8 cellular contexts compared by ENCODE assay signal in the genomic region with DNA sequence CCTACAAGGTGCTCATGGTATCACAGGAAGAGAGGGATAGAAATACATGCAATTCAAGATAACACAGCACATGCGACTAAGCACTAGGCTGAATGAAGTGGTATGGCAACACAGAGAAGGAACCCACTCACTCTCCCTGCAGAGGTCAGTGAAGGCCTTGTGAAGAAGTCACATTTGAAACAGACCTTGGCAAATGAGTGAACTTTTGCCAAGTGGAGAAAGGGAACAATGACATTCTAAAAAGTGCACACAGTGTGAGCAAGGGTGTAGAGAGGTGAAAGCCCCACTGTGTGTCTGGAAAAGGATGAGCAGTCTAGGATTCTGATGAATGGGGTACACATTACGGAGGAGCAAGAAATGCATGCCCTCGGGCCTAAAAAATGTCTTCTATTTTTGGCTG. TPM values are rescaled to one million over a fixed set of nuclear protein-coding genes. Genes with fewer than 3 reads are reported as not detected.
A peak's percentile ranks its signal among the peaks of the same experiment; 100 is the strongest.
DNase-seq lines count a peak whose midpoint lies in the region; ATAC-seq and TF ChIP-seq lines count a peak whose summit lies in the region.

No MANE protein-coding gene starts in this region.

- DNase-seq in activated T-cell treated with anti-CD3 and anti-CD28 coated beads, Interleukin-2, amount 50 U/mL, for 4 hours = no peak
- DNase-seq in activated T-cell treated with anti-CD3 and anti-CD28 coated beads, Interleukin-2, amount 50 U/mL, for 48 hours = no peak
- DNase-seq in endodermal cell (no peak), ovary (no peak), mesothelial cell of epicardium (ENCODE audit: low spot score in 2 of 2, unreplicated experiment in 2 of 2) (no peak), NCI-H2029 treated with DMSO at 0.1 percent for 48 hours (lab: John Stamatoyannopoulos, UW) (no peak)

- no peak for TF ChIP-seq EP300 in ovary (IDR thresholded peaks at IDR 0.05)

- H4K20me1 ChIP-seq in OCI-LY3 (ENCODE audit: insufficient read depth, low read length) = no peaks in the 10 kb centered on the region

- H3K27ac Mint-ChIP-seq in endodermal cell (peak overlapping the region; percentile 52), mesothelial cell of epicardium (no peak overlapping the region)

- H3K4me3 ChIP-seq in OCI-LY3 (ENCODE audit: low read length) (no peak overlapping the region), endodermal cell (ENCODE audit: low read length) (no peak overlapping the region), ovary (no peak overlapping the region)

- 67 to 90% methylated on average over 3 of the region's 3 CpGs for WGBS in endodermal cell (ENCODE audit: insufficient coverage in 1 of 2, insufficient read length in 1 of 2), 2 experiments
- 70 to 83% (median 78%) methylated on average over 3 of the region's 3 CpGs for WGBS in ovary, 3 donors

- no peaks in the 10 kb centered on the region for H3K79me2 ChIP-seq in OCI-LY3 (ENCODE audit: low read length)

- intact Hi-C loops in ovary (cut with DNase I) = no loop called here

- peak overlapping the region; percentile 63 for H3K4me3 Mint-ChIP-seq in activated T-cell treated with anti-CD3 and anti-CD28 coated beads, Interleukin-2, amount 50 U/mL, for 4 hours
- no peak overlapping the region for H3K4me3 Mint-ChIP-seq in endodermal cell
- H3K4me3 Mint-ChIP-seq in mesothelial cell of epicardium = no peak overlapping the region

- TF ChIP-seq POLR2A in ovary (IDR thresholded peaks at IDR 0.05) = no peak

- peaks cover 3% of the 10 kb centered on the region for H3K36me3 Mint-ChIP-seq in activated T-cell treated with anti-CD3 and anti-CD28 coated beads, Interleukin-2, amount 50 U/mL, for 4 hours (ENCODE audit: insufficient read depth)
- H3K36me3 Mint-ChIP-seq in endodermal cell (ENCODE audit: low read depth) = peaks cover 21% of the 10 kb centered on the region
- H3K36me3 Mint-ChIP-seq in mesothelial cell of epicardium = no peaks in the 10 kb centered on the region

- TF ChIP-seq CTCF in OCI-LY3 (IDR thresholded peaks at IDR 0.05; ENCODE audit: low read depth, low read length) (peak; percentile 19), endodermal cell (conservative IDR thresholded peaks at IDR 0.05) (peak; percentile 58), ovary (IDR thresholded peaks at IDR 0.05) (no peak), mesothelial cell of epicardium (IDR thresholded peaks at IDR 0.05; ENCODE audit: unreplicated experiment) (no peak)

- H3K9me3 Mint-ChIP-seq in activated T-cell treated with anti-CD3 and anti-CD28 coated beads, Interleukin-2, amount 50 U/mL, for 4 hours = no peaks in the 10 kb centered on the region
- H3K9me3 Mint-ChIP-seq in endodermal cell (no peaks in the 10 kb centered on the region), mesothelial cell of epicardium (no peaks in the 10 kb centered on the region)

- H3K27ac ChIP-seq in OCI-LY3 (ENCODE audit: low read length) (no peak overlapping the region), endodermal cell (ENCODE audit: low read depth, low read length) (no peak overlapping the region), ovary (peak overlapping the region; percentile 4 to 76)

- ATAC-seq in activated T-cell treated with anti-CD3 and anti-CD28 coated beads, Interleukin-2, amount 50 U/mL, for 4 hours = peak; percentile 42 to 46
- no peak for ATAC-seq in HG03521 (IDR thresholded peaks at IDR 0.05; ENCODE audit: unreplicated experiment)

- H3K27me3 ChIP-seq in OCI-LY3 (ENCODE audit: low read depth, low read length) (peaks cover 23% of the 10 kb centered on the region), endodermal cell (ENCODE audit: control insufficient read depth, insufficient read depth, low read length, poor library complexity, severe bottlenecking) (no peaks in the 10 kb centered on the region), ovary (no peaks in the 10 kb centered on the region)

- H3K9ac ChIP-seq in OCI-LY3 (ENCODE audit: low read length) = no peak overlapping the region
- no peak overlapping the region for H3K9ac ChIP-seq in endodermal cell (ENCODE audit: extremely low read depth, low read length, poor library complexity, severe bottlenecking)

- H3K36me3 ChIP-seq in OCI-LY3 (replicated peaks; ENCODE audit: low read depth, low read length) = no peaks in the 10 kb centered on the region
- peaks cover 65% of the 10 kb centered on the region for H3K36me3 ChIP-seq in endodermal cell (ENCODE audit: control insufficient read depth, insufficient read depth, low read length)
- H3K36me3 ChIP-seq in ovary = no peaks in the 10 kb centered on the region

- H3K4me2 ChIP-seq in OCI-LY3 (ENCODE audit: low read length) = no peak overlapping the region

- H3K9me3 ChIP-seq in OCI-LY3 (ENCODE audit: insufficient read depth, low read length) = no peaks in the 10 kb centered on the region
- H3K9me3 ChIP-seq in endodermal cell (ENCODE audit: control insufficient read depth, low read length) = no peaks in the 10 kb centered on the region
- no peaks in the 10 kb centered on the region for H3K9me3 ChIP-seq in ovary

- H2AFZ ChIP-seq in OCI-LY3 (ENCODE audit: low read depth, low read length) = no peak overlapping the region

- H3K4me1 Mint-ChIP-seq in activated T-cell treated with anti-CD3 and anti-CD28 coated beads, Interleukin-2, amount 50 U/mL, for 4 hours (ENCODE audit: low read depth) = peaks cover 78% of the 10 kb centered on the region
- H3K4me1 Mint-ChIP-seq in endodermal cell (peaks cover 65% of the 10 kb centered on the region), mesothelial cell of epicardium (peaks cover 37% of the 10 kb centered on the region)

- no peaks in the 10 kb centered on the region for H3K27me3 Mint-ChIP-seq in activated T-cell treated with anti-CD3 and anti-CD28 coated beads, Interleukin-2, amount 50 U/mL, for 4 hours (ENCODE audit: low read depth)
- H3K27me3 Mint-ChIP-seq in endodermal cell (ENCODE audit: insufficient read depth) (no peaks in the 10 kb centered on the region), mesothelial cell of epicardium (ENCODE audit: low read depth) (no peaks in the 10 kb centered on the region)

- H3K4me1 ChIP-seq in OCI-LY3 (ENCODE audit: low read length) (no peaks in the 10 kb centered on the region), endodermal cell (ENCODE audit: control insufficient read depth, insufficient read depth, low read length) (peaks cover 21% of the 10 kb centered on the region), ovary (ENCODE audit: insufficient read depth) (peaks cover 23% of the 10 kb centered on the region)

RNA-seq across cellular contexts. Expression of gene KLF7, which starts 23.3 kb away (rescaled TPM):
- 10 to 100 TPM in 2 of 3 donors, 1 to 10 TPM in 1; 5.9 to 14.3 (median 13.4) TPM for total RNA-seq in activated T-cell treated with anti-CD3 and anti-CD28 coated beads, Interleukin-2, amount 50 U/mL, for 4 hours
- total RNA-seq in endodermal cell (10 to 100 TPM; 27.4 to 27.8 TPM), ovary (10 to 100 TPM; 14.4 to 68.1 (median 37.1) TPM), mesothelial cell of epicardium (16.2 to 17.8 TPM (median 16.9 TPM) in 3 replicates)
- polyA plus RNA-seq in endodermal cell (2013, experiment 1 of 2) = 23.3 TPM
- 22.4 TPM for polyA plus RNA-seq in endodermal cell (2013, experiment 2 of 2)
- polyA plus RNA-seq in ovary = 10 to 100 TPM in 1 of 2 donors, 1 to 10 TPM in 1; 9.5 to 31.2 TPM

Comparison
In these comparisons a context has a peak if more than half of its experiments do, and no peak if none do; other contexts are left out.
1. H3K27ac ChIP-seq: peak in ovary (2 of 2); none in OCI-LY3 (single experiment) and endodermal cell (single experiment).
2. CTCF ChIP-seq: peak in OCI-LY3 (single experiment) and endodermal cell (single experiment); none in ovary (0 of 3) and mesothelial cell of epicardium (single experiment).